22 cellular contexts compared by ENCODE assay signal in genomic region chr1:172148213-172148612, GRCh38.
DNase-seq lines count a peak whose midpoint lies in the region; ATAC-seq and TF ChIP-seq lines count a peak whose summit lies in the region.
"Had no signal": no experiment of that assay in that cellular context is flagged by ENCODE, and none has a peak within 500 bp of the region (broad histone marks: within the 10 kb centered on the region; RNA-seq: fewer than 3 reads in every experiment).

No MANE protein-coding gene starts in this region.

- H3K36me3 Mint-ChIP-seq in endodermal cell (ENCODE audit: low read depth) = no peaks in the 10 kb centered on the region
- H3K36me3 Mint-ChIP-seq in mesothelial cell of epicardium = no peaks in the 10 kb centered on the region
- H3K36me3 Mint-ChIP-seq: CD8-positive, alpha-beta memory T cell; IgD-negative memory B cell had no signal

- intact Hi-C loops in vagina (cut with DNase I) = loop anchor here (10.0 kb wide), 1 partner anchor 247 kb away; no protein-coding TSS in a partner anchor

- H3K9me3 Mint-ChIP-seq in endodermal cell = no peaks in the 10 kb centered on the region
- H3K9me3 Mint-ChIP-seq in mesothelial cell of epicardium = no peaks in the 10 kb centered on the region
- H3K9me3 Mint-ChIP-seq: CD8-positive, alpha-beta memory T cell; IgD-negative memory B cell had no signal

- H3K4me3 ChIP-seq in SK-N-SH (ENCODE audit: low read depth in 2 of 2, low read length in 1 of 2) = no peak overlapping the region
- no peak overlapping the region for H3K4me3 ChIP-seq in endodermal cell (ENCODE audit: low read length)
- H3K4me3 ChIP-seq in vagina = no peak overlapping the region
- H3K4me3 ChIP-seq: BLaER1, GM12878, GM23248 had no signal

- H3K4me3 Mint-ChIP-seq in endodermal cell = no peak overlapping the region
- no peak overlapping the region for H3K4me3 Mint-ChIP-seq in mesothelial cell of epicardium
- H3K4me3 Mint-ChIP-seq: CD8-positive, alpha-beta memory T cell; IgD-negative memory B cell had no signal

- peaks cover 20 to 38% of the 10 kb centered on the region in 2 experiments; a peak in 3 of 4 replicates for H3K4me1 ChIP-seq in SK-N-SH (ENCODE audit: control insufficient read depth in 1 of 2, insufficient read depth in 2 of 2, low read depth in 1 of 2, low read length in 1 of 2)
- H3K4me1 ChIP-seq in endodermal cell (ENCODE audit: control insufficient read depth, insufficient read depth, low read length) = peaks cover 12% of the 10 kb centered on the region
- H3K4me1 ChIP-seq in vagina = peaks cover 8% of the 10 kb centered on the region
- H3K4me1 ChIP-seq: BLaER1 had no signal

- DNase-seq in SK-N-SH (no peak), endodermal cell (no peak), mesothelial cell of epicardium (ENCODE audit: low spot score in 2 of 2, unreplicated experiment in 2 of 2) (no peak), vagina (ENCODE audit: extremely low spot score in 2 of 2) (no peak), LoVo (ENCODE audit: low spot score) (no peak), activated T-cell treated with anti-CD3 and anti-CD28 coated beads for 4 hours (no peak)
- DNase-seq in activated CD4-positive, alpha-beta T cell treated with anti-CD3 and anti-CD28 coated beads, Interleukin-2, amount 50 U/mL, for 4 hours = no peak
- DNase-seq: CD8-positive, alpha-beta memory T cell; DMS79; GM23248; Kasumi-1; NCI-H1930; NCI-H2171; NCI-H446; NCI-H69; NK-92 treated with Interleukin-12 subunit alpha and Interleukin-12 subunit beta, amount 100 ng/mL, for 24 hours; RPMI8226 had no signal

- H3K27ac Mint-ChIP-seq in endodermal cell (peak overlapping the region; percentile 62), mesothelial cell of epicardium (peak overlapping the region; percentile 89)
- H3K27ac Mint-ChIP-seq: CD8-positive, alpha-beta memory T cell; IgD-negative memory B cell had no signal

- peaks cover 12% of the 10 kb centered on the region for H3K79me2 ChIP-seq in SK-N-SH (ENCODE audit: insufficient read depth)

- H3K9ac ChIP-seq in SK-N-SH (no peak overlapping the region), endodermal cell (ENCODE audit: extremely low read depth, low read length, poor library complexity, severe bottlenecking) (no peak overlapping the region)
- H3K9ac ChIP-seq: BLaER1, GM23248 had no signal

- H3K4me1 Mint-ChIP-seq in endodermal cell = peaks cover 21% of the 10 kb centered on the region
- H3K4me1 Mint-ChIP-seq in mesothelial cell of epicardium = peaks cover 67% of the 10 kb centered on the region

- no peak for ATAC-seq in SK-N-SH treated with all-trans-retinoic acid at 6 μM for 48 hours
- ATAC-seq: GM12878 had no signal

- H3K36me3 ChIP-seq in SK-N-SH (replicated peaks in 1 of 2; ENCODE audit: control insufficient read depth in 1 of 2, insufficient read depth in 2 of 2, low read length in 1 of 2) (peaks cover 0 to under 1% of the 10 kb centered on the region in 2 experiments), endodermal cell (ENCODE audit: control insufficient read depth, insufficient read depth, low read length) (no peaks in the 10 kb centered on the region), vagina (no peaks in the 10 kb centered on the region)
- H3K36me3 ChIP-seq: BLaER1 had no signal

- TF ChIP-seq EP300 in SK-N-SH (IDR thresholded peaks at IDR 0.05; ENCODE audit: borderline replicate concordance in 1 of 2, low read depth in 1 of 2, low read length in 1 of 2) = no peak

- H3K27ac ChIP-seq in SK-N-SH (ENCODE audit: low read depth in 2 of 2, low read length in 1 of 2) (peak overlapping the region in 1 of 2 experiments; percentile 65; a peak in 2 of 4 replicates), endodermal cell (ENCODE audit: low read depth, low read length) (no peak overlapping the region), vagina (peak overlapping the region; percentile 12)
- H3K27ac ChIP-seq: 22Rv1, BLaER1, GM23248 had no signal

- H3K27me3 ChIP-seq in SK-N-SH (ENCODE audit: insufficient read depth) (no peaks in the 10 kb centered on the region), endodermal cell (ENCODE audit: control insufficient read depth, insufficient read depth, low read length, poor library complexity, severe bottlenecking) (no peaks in the 10 kb centered on the region), vagina (no peaks in the 10 kb centered on the region)
- H3K27me3 ChIP-seq: BLaER1 had no signal

- H3K9me3 ChIP-seq in SK-N-SH (no peaks in the 10 kb centered on the region), endodermal cell (ENCODE audit: control insufficient read depth, low read length) (no peaks in the 10 kb centered on the region), vagina (no peaks in the 10 kb centered on the region)
- H3K9me3 ChIP-seq: BLaER1 had no signal

- TF ChIP-seq CTCF in SK-N-SH (IDR thresholded peaks at IDR 0.05) (no peak), endodermal cell (conservative IDR thresholded peaks at IDR 0.05) (no peak), mesothelial cell of epicardium (IDR thresholded peaks at IDR 0.05; ENCODE audit: unreplicated experiment) (no peak), vagina (IDR thresholded peaks at IDR 0.05) (no peak)

- H3F3A ChIP-seq in SK-N-SH (replicated peaks; ENCODE audit: insufficient read depth) = peaks cover 40% of the 10 kb centered on the region

- H2AFZ ChIP-seq in SK-N-SH (ENCODE audit: low read depth) = peak overlapping the region; percentile 49; the same call in 1 of the 2 replicates

- TF ChIP-seq POLR2A in vagina (IDR thresholded peaks at IDR 0.05) = no peak

- H3K27me3 Mint-ChIP-seq in endodermal cell (ENCODE audit: insufficient read depth) (no peaks in the 10 kb centered on the region), mesothelial cell of epicardium (ENCODE audit: low read depth) (no peaks in the 10 kb centered on the region)
- H3K27me3 Mint-ChIP-seq: CD8-positive, alpha-beta memory T cell; IgD-negative memory B cell had no signal

- H3K9me2 ChIP-seq in SK-N-SH = no peaks in the 10 kb centered on the region

- H4K20me1 ChIP-seq in SK-N-SH (ENCODE audit: insufficient read depth) = no peaks in the 10 kb centered on the region
- H4K20me1 ChIP-seq: BLaER1 had no signal

- POLR2A ChIA-PET in SK-N-SH (lab: Yijun Ruan, JAX) = no interaction called here

- CTCF ChIA-PET in SK-N-SH (lab: Yijun Ruan, JAX) = interaction anchor here (0.6 to 0.9 kb wide), 2 partner anchors 15 to 21 kb away, joined by 3 read pairs; no protein-coding TSS in a partner anchor

- no peak for TF ChIP-seq RAD21 in SK-N-SH (IDR thresholded peaks at IDR 0.05; ENCODE audit: low read length)

- WGBS in SK-N-SH (ENCODE audit: low lambda C conversion rate) = 95% methylated on average over 2 of the region's 2 CpGs
- 94% methylated on average over 2 of the region's 2 CpGs; no CpG with 5 or more reads in 1 of the 2 experiments for WGBS in endodermal cell (ENCODE audit: insufficient coverage in 1 of 2, insufficient read length in 1 of 2), 2 experiments

- no peak overlapping the region for H3K4me2 ChIP-seq in SK-N-SH
- H3K4me2 ChIP-seq: BLaER1 had no signal

TF ChIP-seq in SK-N-SH, 30 proteins besides CTCF, POLR2A, EP300 and RAD21 (continues in another document):
- no peak for TF ChIP-seq TEAD4 (IDR thresholded peaks at IDR 0.05; ENCODE audit: borderline replicate concordance, insufficient read depth)
- no peak for TF ChIP-seq JUND (IDR thresholded peaks at IDR 0.05)
- TF ChIP-seq FOSL2 (IDR thresholded peaks at IDR 0.05; ENCODE audit: borderline replicate concordance, low read depth) = no peak
- no peak for TF ChIP-seq ZBTB33 (IDR thresholded peaks at IDR 0.05; ENCODE audit: borderline replicate concordance, low read depth)

TF ChIP-seq in SK-N-SH treated with all-trans-retinoic acid at 6 μM for 48 hours, 23 proteins besides CTCF, POLR2A, EP300 and RAD21 (continues in another document):
- TF ChIP-seq CSRNP3 (CRISPR knock-in tag; IDR thresholded peaks at IDR 0.05) (no peak), PPARA (CRISPR knock-in tag; IDR thresholded peaks at IDR 0.05; ENCODE audit: borderline replicate concordance) (no peak), BACH2 (CRISPR knock-in tag; IDR thresholded peaks at IDR 0.05; ENCODE audit: borderline replicate concordance) (no peak), OSR1 (CRISPR knock-in tag; IDR thresholded peaks at IDR 0.05) (no peak), ARNTL (CRISPR knock-in tag; IDR thresholded peaks at IDR 0.05; ENCODE audit: borderline replicate concordance, low read depth) (no peak), ZFP30 (CRISPR knock-in tag; IDR thresholded peaks at IDR 0.05) (no peak), ESRRG (CRISPR knock-in tag; IDR thresholded peaks at IDR 0.05) (no peak), ZNF8 (CRISPR knock-in tag; IDR thresholded peaks at IDR 0.05) (no peak)
